ENCODE assay signal across 16 cellular contexts in genomic region chr2:218381916-218382366, GRCh38. TPM values are rescaled to one million over a fixed set of nuclear protein-coding genes. Genes with fewer than 3 reads are reported as not detected.
DNase-seq lines count a peak whose midpoint lies in the region; ATAC-seq, FAIRE-seq and TF ChIP-seq lines count a peak whose summit lies in the region.
"Had no signal": no experiment of that assay in that cellular context is flagged by ENCODE, and none has a peak within 500 bp of the region (broad histone marks: within the 10 kb centered on the region; RNA-seq: fewer than 3 reads in every experiment).

SLC11A1 (plus strand) TSS chr2:218382273; CDS start chr2:218382369, 96 bp downstream.

- H3K36me3 ChIP-seq in H1 (ENCODE audit: control insufficient read depth in 2 of 4, insufficient read depth in 4 of 4, low read length in 3 of 4) (no peaks in the 10 kb centered on the region), lower lobe of right lung (peaks cover 4% of the 10 kb centered on the region), spleen (peaks cover 0 to 30% (median 0%) of the 10 kb centered on the region in 6 donors), esophagus squamous epithelium (no peaks in the 10 kb centered on the region)

- H2AFZ ChIP-seq in H1 (ENCODE audit: low read length): 0 out of 2 replicates have a peak within 1 kb of the TSS, but pooled peaks have one; percentile 18

- H3K4ac ChIP-seq in H1 (replicated peaks; ENCODE audit: insufficient read length, low read depth, low read length): no peak within 1 kb of the TSS

- TF ChIP-seq EP300 in H1 (IDR thresholded peaks at IDR 0.05; ENCODE audit: borderline replicate concordance in 1 of 2, low read depth in 2 of 2, low read length in 2 of 2): no peak

- no peak within 1 kb of the TSS for H4K8ac ChIP-seq in H1 (ENCODE audit: extremely low read depth, insufficient read depth, low read length)

- H3K36me3 Mint-ChIP-seq in activated CD4-positive, alpha-beta T cell treated with anti-CD3 and anti-CD28 coated beads, Interleukin-2, amount 10 ng/mL, durations not matched to agents 24 days and 14 days (ENCODE audit: low read depth): no peaks in the 10 kb centered on the region
- H3K36me3 Mint-ChIP-seq: mesothelial cell of epicardium had no signal

- H3K27ac Mint-ChIP-seq in activated CD4-positive, alpha-beta T cell treated with anti-CD3 and anti-CD28 coated beads, Interleukin-2, amount 10 ng/mL, durations not matched to agents 24 days and 14 days: no peak within 1 kb of the TSS
- H3K27ac Mint-ChIP-seq: mesothelial cell of epicardium; stimulated activated naive CD8-positive, alpha-beta T cell treated with anti-CD3 and anti-CD28 coated beads, Interleukin-15, Interleukin-2, amounts not matched to agents 100 ng/mL and 50 ng/mL, for 24 hours had no signal

- FAIRE-seq in HTR-8/SVneo (lab: Jason Lieb, UNC) (peak; percentile 16), H1 (lab: Jason Lieb, UNC) (no peak)

- no peak for TF ChIP-seq RAD21 in H1 (IDR thresholded peaks at IDR 0.05 in 1 of 2, conservative IDR thresholded peaks at IDR 0.05 in 1 of 2; ENCODE audit: low read depth in 2 of 2, low read length in 2 of 2)

- no peaks in the 10 kb centered on the region for H3K9me3 ChIP-seq in H1 (ENCODE audit: insufficient read depth in 2 of 2, low read depth in 1 of 2, low read length in 1 of 2)
- no peaks in the 10 kb centered on the region for H3K9me3 ChIP-seq in lower lobe of right lung
- H3K9me3 ChIP-seq in spleen: no peaks in the 10 kb centered on the region
- no peaks in the 10 kb centered on the region for H3K9me3 ChIP-seq in esophagus squamous epithelium

- TF ChIP-seq POLR2A in H1 (IDR thresholded peaks at IDR 0.05; ENCODE audit: control extremely low read depth in 1 of 2, low read depth in 2 of 2, low read length in 2 of 2) (no peak), spleen (IDR thresholded peaks at IDR 0.05) (no peak), esophagus squamous epithelium (IDR thresholded peaks at IDR 0.05) (peak in 2 of 4 donors; percentile 56 to 57)

- no peak within 1 kb of the TSS for H2BK20ac ChIP-seq in H1 (ENCODE audit: low read length)

- H3K27me3 ChIP-seq in H1 (replicated peaks in 1 of 4; ENCODE audit: control insufficient read depth in 3 of 4, extremely low read depth in 1 of 4, insufficient read depth in 3 of 4, low read length in 3 of 4): peaks cover 0 to 10% (median 7%) of the 10 kb centered on the region in 4 experiments; a peak in 5 of 7 replicates
- H3K27me3 ChIP-seq in lower lobe of right lung (ENCODE audit: low read depth): no peaks in the 10 kb centered on the region
- H3K27me3 ChIP-seq in spleen (replicated peaks in 1 of 7): no peaks in the 10 kb centered on the region
- H3K27me3 ChIP-seq in esophagus squamous epithelium: no peaks in the 10 kb centered on the region

- intact Hi-C loops in lower lobe of right lung (cut with DNase I) (no loop called here), spleen (cut with DNase I; ENCODE audit: low total_unique reads) (no loop called here), esophagus squamous epithelium (cut with DNase I) (no loop called here)
- intact Hi-C loops in activated CD4-positive, alpha-beta T cell treated with anti-CD3 and anti-CD28 coated beads, Interleukin-2, amount 10 ng/mL, durations not matched to agents 24 days and 14 days (cut with micrococcal nuclease): no loop called here

- H3K9ac ChIP-seq in H1 (replicated peaks in 1 of 4; ENCODE audit: extremely low read depth in 1 of 4, low read depth in 3 of 4, low read length in 3 of 4): no peak within 1 kb of the TSS

- TF ChIP-seq CTCF in H1 (IDR thresholded peaks at IDR 0.05; ENCODE audit: control extremely low read depth in 1 of 3, insufficient read depth in 1 of 3, low read depth in 1 of 3, low read length in 3 of 3) (no peak), lower lobe of right lung (IDR thresholded peaks at IDR 0.05) (no peak), spleen (IDR thresholded peaks at IDR 0.05 in 8 of 11, conservative IDR thresholded peaks at IDR 0.05 in 3 of 11) (peak in 2 of 11 experiments; percentile 17 to 45), esophagus squamous epithelium (IDR thresholded peaks at IDR 0.05) (no peak)

- ATAC-seq in lower lobe of right lung: peak; percentile 78 to 93
- ATAC-seq: activated CD4-positive, CD25-positive, alpha-beta regulatory T cell treated with anti-CD3 and anti-CD28 coated beads, Interleukin-2, amount 50 U/mL, for 24 hours had no signal

- no peak within 1 kb of the TSS for H3K4me3 Mint-ChIP-seq in activated CD4-positive, alpha-beta T cell treated with anti-CD3 and anti-CD28 coated beads, Interleukin-2, amount 10 ng/mL, durations not matched to agents 24 days and 14 days
- H3K4me3 Mint-ChIP-seq: mesothelial cell of epicardium; stimulated activated naive CD8-positive, alpha-beta T cell treated with anti-CD3 and anti-CD28 coated beads, Interleukin-15, Interleukin-2, amounts not matched to agents 100 ng/mL and 50 ng/mL, for 24 hours had no signal

- no peaks in the 10 kb centered on the region for H3K79me1 ChIP-seq in H1 (ENCODE audit: low read depth, low read length)

- H2BK120ac ChIP-seq in H1 (replicated peaks; ENCODE audit: low read depth, low read length): no peak within 1 kb of the TSS

- H3K4me1 Mint-ChIP-seq in activated CD4-positive, alpha-beta T cell treated with anti-CD3 and anti-CD28 coated beads, Interleukin-2, amount 10 ng/mL, durations not matched to agents 24 days and 14 days: no peaks in the 10 kb centered on the region
- H3K4me1 Mint-ChIP-seq: mesothelial cell of epicardium had no signal

- H3K79me2 ChIP-seq in H1 (ENCODE audit: control insufficient read depth in 1 of 2, insufficient read depth in 2 of 2, low read length in 2 of 2): no peaks in the 10 kb centered on the region

- no peak within 1 kb of the TSS for H3K23ac ChIP-seq in H1 (ENCODE audit: insufficient read length)

- H3K4me1 ChIP-seq in H1 (replicated peaks in 1 of 4; ENCODE audit: control insufficient read depth in 3 of 4, insufficient read depth in 4 of 4, low read length in 3 of 4) (peaks cover 0 to 2% (median under 1%) of the 10 kb centered on the region in 4 experiments; a peak in 4 of 7 replicates), lower lobe of right lung (no peaks in the 10 kb centered on the region), spleen (peaks cover 0 to 45% (median 3%) of the 10 kb centered on the region in 6 donors), esophagus squamous epithelium (peaks cover 5 to 34% (median 13%) of the 10 kb centered on the region in 3 donors)

- 87% methylated on average over 13 of the region's 13 CpGs; no CpG with 5 or more reads in 1 of the 2 experiments for WGBS in H1 (ENCODE audit: extremely low coverage in 1 of 2, insufficient coverage in 1 of 2, insufficient read length in 1 of 2, insufficient replicate concordance in 2 of 2, low coverage in 1 of 2, low lambda C conversion rate in 2 of 2, missing lambda C conversion rate in 1 of 2), 2 experiments
- 23 to 71% (median 57%) methylated on average over 8 to 13 of the region's 13 CpGs for WGBS in spleen, 5 donors
- 32 to 53% methylated on average over 9 to 13 of the region's 13 CpGs for WGBS in esophagus squamous epithelium, 2 donors

- no peaks in the 10 kb centered on the region for H4K20me1 ChIP-seq in H1 (replicated peaks in 1 of 2; ENCODE audit: control insufficient read depth in 1 of 2, insufficient read depth in 2 of 2, low read length in 2 of 2)

- H3K4me3 ChIP-seq in H1 (ENCODE audit: extremely low read depth in 1 of 4, insufficient read depth in 2 of 4, low read depth in 3 of 4, low read length in 4 of 4): no peak within 1 kb of the TSS
- peak within 1 kb of the TSS; percentile 53 for H3K4me3 ChIP-seq in lower lobe of right lung
- peak within 1 kb of the TSS in 5 of 8 donors; percentile 11 to 62 (median 39) for H3K4me3 ChIP-seq in spleen
- H3K4me3 ChIP-seq in esophagus squamous epithelium: peak within 1 kb of the TSS in 2 of 4 donors; percentile 19 to 39

- CTCF ChIA-PET in H1 (lab: Charles Lee; ENCODE audit: partially characterized antibody): interaction anchor here (0.7 to 1.4 kb wide), 3 partner anchors 8 to 251 kb away, joined by 3 to 8 read pairs (median 3); no protein-coding TSS in a partner anchor

- peaks cover 23% of the 10 kb centered on the region for H3K27me3 Mint-ChIP-seq in activated CD4-positive, alpha-beta T cell treated with anti-CD3 and anti-CD28 coated beads, Interleukin-2, amount 10 ng/mL, durations not matched to agents 24 days and 14 days
- H3K27me3 Mint-ChIP-seq: stimulated activated naive CD8-positive, alpha-beta T cell treated with anti-CD3 and anti-CD28 coated beads, Interleukin-15, Interleukin-2, amounts not matched to agents 100 ng/mL and 50 ng/mL, for 24 hours had no signal

- H2AK5ac ChIP-seq in H1 (ENCODE audit: low read depth, low read length): no peak within 1 kb of the TSS

- H3K23me2 ChIP-seq in H1 (ENCODE audit: low read depth, low read length): peaks cover 1% of the 10 kb centered on the region; the same call in 1 of the 2 replicates

- H3K18ac ChIP-seq in H1 (ENCODE audit: extremely low read depth, low read length): no peak within 1 kb of the TSS

- no peaks in the 10 kb centered on the region for H3K9me3 Mint-ChIP-seq in activated CD4-positive, alpha-beta T cell treated with anti-CD3 and anti-CD28 coated beads, Interleukin-2, amount 10 ng/mL, durations not matched to agents 24 days and 14 days
- H3K9me3 Mint-ChIP-seq: mesothelial cell of epicardium; stimulated activated naive CD8-positive, alpha-beta T cell treated with anti-CD3 and anti-CD28 coated beads, Interleukin-15, Interleukin-2, amounts not matched to agents 100 ng/mL and 50 ng/mL, for 24 hours had no signal

- no peak within 1 kb of the TSS for H4K5ac ChIP-seq in H1 (ENCODE audit: insufficient read length, low read depth, low read length)

- no peak within 1 kb of the TSS for H4K91ac ChIP-seq in H1 (replicated peaks; ENCODE audit: insufficient read length, low read length)

- no peak within 1 kb of the TSS for H3K14ac ChIP-seq in H1 (ENCODE audit: insufficient read length)

- DNase-seq in HTR-8/SVneo (ENCODE audit: insufficient read length, low spot score) (no peak), H1 (ENCODE audit: low read depth in 1 of 2, low spot score in 2 of 2) (no peak), lower lobe of right lung (peak; percentile 92), spleen (peak; percentile 93), esophagus squamous epithelium (lab: John Stamatoyannopoulos, UW) (no peak), NCI-H526 (lab: John Stamatoyannopoulos, UW) (no peak)
- no peak for DNase-seq in effector CD8-positive, alpha-beta T cell (lab: John Stamatoyannopoulos, UW)
- no peak for DNase-seq in activated CD4-positive, alpha-beta T cell treated with anti-CD3 and anti-CD28 coated beads, Interleukin-2, amount 10 ng/mL, durations not matched to agents 24 days and 14 days
- DNase-seq: activated gamma-delta T cell treated with Interleukin-2 at 50 U/mL for 16 hours; foreskin fibroblast; NCI-H446 treated with DMSO at 0.1 percent for 48 hours; SIG-M5; stimulated activated CD4-positive, alpha-beta T cell treated with anti-CD3 and anti-CD28 coated beads, Interleukin-15, amount 100 ng/mL, for 24 hours had no signal

- no peak within 1 kb of the TSS for H3K4me2 ChIP-seq in H1 (ENCODE audit: insufficient read depth in 1 of 2, low read depth in 2 of 2, low read length in 2 of 2)

- H3K27ac ChIP-seq in H1 (ENCODE audit: low read depth, low read length): no peak within 1 kb of the TSS
- H3K27ac ChIP-seq in lower lobe of right lung: peak within 1 kb of the TSS; percentile 85
- H3K27ac ChIP-seq in spleen: peak within 1 kb of the TSS in 7 of 8 donors; percentile 76 to 95 (median 87)
- peak within 1 kb of the TSS in 2 of 4 donors; percentile 61 to 80 for H3K27ac ChIP-seq in esophagus squamous epithelium

- no peak within 1 kb of the TSS for H2BK5ac ChIP-seq in H1 (ENCODE audit: low read depth, low read length)

- no peak within 1 kb of the TSS for H2BK15ac ChIP-seq in H1 (ENCODE audit: low read length)

- POLR2A ChIA-PET in H1 (lab: Charles Lee; ENCODE audit: partially characterized antibody): interaction anchor here (1.1 kb wide), 1 partner anchor 12 kb away, joined by 4 read pairs; no protein-coding TSS in a partner anchor

- H3K56ac ChIP-seq in H1 (replicated peaks; ENCODE audit: insufficient read length, low read depth, low read length): no peak within 1 kb of the TSS

- H2BK12ac ChIP-seq in H1 (ENCODE audit: low read depth, low read length): no peak within 1 kb of the TSS

RNA-seq across cellular contexts. Expression of gene SLC11A1, which starts in this region (rescaled TPM):
- 0.21 and 0.43 TPM in 2 replicates for total RNA-seq in H1 (2021; fragmentation: NEBNext Ultra II Directional; extraction: Animal tissue kit (Norgen Biotek cat#: 25700))
- 0.13 and 0.20 TPM in 2 replicates for polyA plus RNA-seq in H1 (2011; rRNA removed)
- polyA plus RNA-seq in H1 (2011; cell fraction: cytosol; rRNA removed): 0.05 TPM
- polyA plus RNA-seq in H1 (2011; cell fraction: nucleus; rRNA removed): 0.36 TPM
- polyA plus RNA-seq in H1 (2012, experiment 1 of 2): 0.07 to 0.27 TPM (median 0.08 TPM) in 3 of 4 replicates, not detected in the other
- polyA plus RNA-seq in H1 (2012, experiment 2 of 2): 0.07 TPM
- 0.12 TPM for polyA plus RNA-seq in H1 (2013, experiment 1 of 2)
- polyA plus RNA-seq in H1 (2013, experiment 2 of 2): 0.09 TPM
- polyA minus RNA-seq in H1 (2011; rRNA and poly(A)+ RNA removed): 0.05 TPM in 1 of 2 replicates, not detected in the other
- polyA minus RNA-seq in H1 (2011; cell fraction: cytosol; rRNA and poly(A)+ RNA removed): not detected
- polyA minus RNA-seq in H1 (2011; cell fraction: nucleus; rRNA and poly(A)+ RNA removed): 1.3 TPM
- 419 TPM for total RNA-seq in lower lobe of right lung
- 100 to 1,000 TPM in 4 of 7 donors, 10 to 100 TPM in 3; 63.5 to 576 (median 167) TPM for total RNA-seq in spleen
- polyA plus RNA-seq in spleen: 10 to 100 TPM in 2 of 3 donors, 1 to 10 TPM in 1; 6.2 to 67.0 (median 38.6) TPM
- 10 to 100 TPM in 1 of 4 donors, 1 to 10 TPM in 3; 1.7 to 10.6 (median 8.7) TPM for total RNA-seq in esophagus squamous epithelium
- total RNA-seq in activated CD4-positive, alpha-beta T cell treated with anti-CD3 and anti-CD28 coated beads, Interleukin-2, amount 10 ng/mL, durations not matched to agents 24 days and 14 days: 0.12 and 0.19 TPM in 2 replicates

Comparison
In these comparisons a context has a peak if more than half of its experiments do, and no peak if none do; other contexts are left out.
1. RNA of gene SLC11A1 (total RNA-seq): 419 TPM in lower lobe of right lung (single experiment) and 63.5 to 576 TPM in spleen; 1.7 to 10.6 TPM in esophagus squamous epithelium, 0.21 to 0.43 TPM in H1 and 0.12 to 0.19 TPM in activated CD4-positive, alpha-beta T cell treated with anti-CD3 and anti-CD28 coated beads, Interleukin-2, amount 10 ng/mL, durations not matched to agents 24 days and 14 days; every median in the first group is over 4 times any median in the second.
2. RNA of gene SLC11A1 (polyA plus RNA-seq): 6.2 to 67.0 TPM in spleen; 0.05 to 0.36 TPM in H1; every median in the first group is over 4 times any median in the second.
3. DNase-seq: peak in lower lobe of right lung (single experiment) and spleen (single experiment); none in HTR-8/SVneo (single experiment), H1 (0 of 2), esophagus squamous epithelium (single experiment), effector CD8-positive, alpha-beta T cell (single experiment), activated CD4-positive, alpha-beta T cell treated with anti-CD3 and anti-CD28 coated beads, Interleukin-2, amount 10 ng/mL, durations not matched to agents 24 days and 14 days (single experiment) and NCI-H526 (0 of 2).
4. H3K4me3 ChIP-seq: peak in lower lobe of right lung (single experiment) and spleen (5 of 8); none in H1 (0 of 4).